In the genomic region with DNA sequence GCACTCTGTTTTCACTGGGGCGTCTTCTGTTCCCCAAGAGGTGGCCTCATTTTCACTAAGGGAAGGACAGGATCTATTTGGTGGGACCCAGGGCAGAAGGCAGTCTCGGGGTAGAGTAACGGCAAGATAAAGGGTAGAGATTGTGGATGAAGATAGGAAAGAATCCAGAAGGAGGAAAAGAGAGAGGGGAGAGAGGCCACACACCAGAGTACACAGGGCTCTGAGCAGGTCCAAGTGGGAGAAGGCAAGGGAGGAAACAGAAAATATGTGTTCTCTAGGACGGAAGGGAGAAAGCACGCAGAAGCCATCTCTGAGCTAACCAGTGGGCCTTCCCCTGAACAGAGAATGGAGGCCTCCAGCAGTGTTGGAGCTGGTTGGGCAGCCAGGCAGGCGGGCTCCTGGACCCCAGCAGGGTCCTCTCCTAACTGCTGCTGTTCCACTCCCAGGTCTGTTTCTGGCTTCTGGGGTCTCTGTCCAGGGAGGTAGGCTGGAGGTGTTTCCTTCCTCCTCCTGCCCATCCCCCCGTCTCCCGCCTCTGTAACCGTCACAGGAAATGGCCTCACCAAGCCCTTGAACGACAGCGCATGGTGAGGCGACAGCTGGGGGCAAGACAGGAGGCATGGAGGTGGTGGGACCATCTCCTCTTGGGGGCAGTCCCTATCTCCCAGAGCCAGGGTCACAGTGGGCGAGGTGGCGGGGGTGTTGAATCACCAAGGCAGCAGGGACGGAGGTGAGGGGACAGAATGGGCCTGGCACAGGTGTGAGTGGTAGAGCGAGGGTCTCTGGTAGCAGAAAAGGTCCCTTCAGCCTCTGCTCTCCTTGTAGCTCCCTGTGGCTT, we compare ENCODE assay signal across 1 cellular context.
TF ChIP-seq lines count a peak whose summit lies in the region.

No MANE protein-coding gene starts in this region.

TF ChIP-seq in K562, 482 proteins besides CTCF, POLR2A, EP300 and RAD21 (continued from another document and continues in another):
- TF ChIP-seq, protein P1, sequence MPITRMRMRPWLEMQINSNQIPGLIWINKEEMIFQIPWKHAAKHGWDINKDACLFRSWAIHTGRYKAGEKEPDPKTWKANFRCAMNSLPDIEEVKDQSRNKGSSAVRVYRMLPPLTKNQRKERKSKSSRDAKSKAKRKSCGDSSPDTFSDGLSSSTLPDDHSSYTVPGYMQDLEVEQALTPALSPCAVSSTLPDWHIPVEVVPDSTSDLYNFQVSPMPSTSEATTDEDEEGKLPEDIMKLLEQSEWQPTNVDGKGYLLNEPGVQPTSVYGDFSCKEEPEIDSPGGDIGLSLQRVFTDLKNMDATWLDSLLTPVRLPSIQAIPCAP (CRISPR knock-in tag; IDR thresholded peaks at IDR 0.05; ENCODE audit: borderline replicate concordance): peak; percentile 81; the same call in 1 of the 2 replicates
- TF ChIP-seq, protein P2, sequence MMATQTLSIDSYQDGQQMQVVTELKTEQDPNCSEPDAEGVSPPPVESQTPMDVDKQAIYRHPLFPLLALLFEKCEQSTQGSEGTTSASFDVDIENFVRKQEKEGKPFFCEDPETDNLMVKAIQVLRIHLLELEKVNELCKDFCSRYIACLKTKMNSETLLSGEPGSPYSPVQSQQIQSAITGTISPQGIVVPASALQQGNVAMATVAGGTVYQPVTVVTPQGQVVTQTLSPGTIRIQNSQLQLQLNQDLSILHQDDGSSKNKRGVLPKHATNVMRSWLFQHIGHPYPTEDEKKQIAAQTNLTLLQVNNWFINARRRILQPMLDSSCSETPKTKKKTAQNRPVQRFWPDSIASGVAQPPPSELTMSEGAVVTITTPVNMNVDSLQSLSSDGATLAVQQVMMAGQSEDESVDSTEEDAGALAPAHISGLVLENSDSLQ (IDR thresholded peaks at IDR 0.05): peak; percentile 77
- TF ChIP-seq CCNT2 (IDR thresholded peaks at IDR 0.05; ENCODE audit: borderline replicate concordance, extremely low read depth, insufficient read length, low read depth, low read length): peak; percentile 16
- TF ChIP-seq PTBP1 (IDR thresholded peaks at IDR 0.05; ENCODE audit: low read depth, low read length): peak; percentile 24; the same call in 1 of the 2 replicates
- TF ChIP-seq, protein P3, sequence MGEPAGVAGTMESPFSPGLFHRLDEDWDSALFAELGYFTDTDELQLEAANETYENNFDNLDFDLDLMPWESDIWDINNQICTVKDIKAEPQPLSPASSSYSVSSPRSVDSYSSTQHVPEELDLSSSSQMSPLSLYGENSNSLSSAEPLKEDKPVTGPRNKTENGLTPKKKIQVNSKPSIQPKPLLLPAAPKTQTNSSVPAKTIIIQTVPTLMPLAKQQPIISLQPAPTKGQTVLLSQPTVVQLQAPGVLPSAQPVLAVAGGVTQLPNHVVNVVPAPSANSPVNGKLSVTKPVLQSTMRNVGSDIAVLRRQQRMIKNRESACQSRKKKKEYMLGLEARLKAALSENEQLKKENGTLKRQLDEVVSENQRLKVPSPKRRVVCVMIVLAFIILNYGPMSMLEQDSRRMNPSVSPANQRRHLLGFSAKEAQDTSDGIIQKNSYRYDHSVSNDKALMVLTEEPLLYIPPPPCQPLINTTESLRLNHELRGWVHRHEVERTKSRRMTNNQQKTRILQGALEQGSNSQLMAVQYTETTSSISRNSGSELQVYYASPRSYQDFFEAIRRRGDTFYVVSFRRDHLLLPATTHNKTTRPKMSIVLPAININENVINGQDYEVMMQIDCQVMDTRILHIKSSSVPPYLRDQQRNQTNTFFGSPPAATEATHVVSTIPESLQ (CRISPR knock-in tag; IDR thresholded peaks at IDR 0.05): no peak
- TF ChIP-seq, protein P4, sequence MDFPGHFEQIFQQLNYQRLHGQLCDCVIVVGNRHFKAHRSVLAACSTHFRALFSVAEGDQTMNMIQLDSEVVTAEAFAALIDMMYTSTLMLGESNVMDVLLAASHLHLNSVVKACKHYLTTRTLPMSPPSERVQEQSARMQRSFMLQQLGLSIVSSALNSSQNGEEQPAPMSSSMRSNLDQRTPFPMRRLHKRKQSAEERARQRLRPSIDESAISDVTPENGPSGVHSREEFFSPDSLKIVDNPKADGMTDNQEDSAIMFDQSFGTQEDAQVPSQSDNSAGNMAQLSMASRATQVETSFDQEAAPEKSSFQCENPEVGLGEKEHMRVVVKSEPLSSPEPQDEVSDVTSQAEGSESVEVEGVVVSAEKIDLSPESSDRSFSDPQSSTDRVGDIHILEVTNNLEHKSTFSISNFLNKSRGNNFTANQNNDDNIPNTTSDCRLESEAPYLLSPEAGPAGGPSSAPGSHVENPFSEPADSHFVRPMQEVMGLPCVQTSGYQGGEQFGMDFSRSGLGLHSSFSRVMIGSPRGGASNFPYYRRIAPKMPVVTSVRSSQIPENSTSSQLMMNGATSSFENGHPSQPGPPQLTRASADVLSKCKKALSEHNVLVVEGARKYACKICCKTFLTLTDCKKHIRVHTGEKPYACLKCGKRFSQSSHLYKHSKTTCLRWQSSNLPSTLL (IDR thresholded peaks at IDR 0.05): peak; percentile 64; the same call in 1 of the 2 replicates
- TF ChIP-seq, protein P5, sequence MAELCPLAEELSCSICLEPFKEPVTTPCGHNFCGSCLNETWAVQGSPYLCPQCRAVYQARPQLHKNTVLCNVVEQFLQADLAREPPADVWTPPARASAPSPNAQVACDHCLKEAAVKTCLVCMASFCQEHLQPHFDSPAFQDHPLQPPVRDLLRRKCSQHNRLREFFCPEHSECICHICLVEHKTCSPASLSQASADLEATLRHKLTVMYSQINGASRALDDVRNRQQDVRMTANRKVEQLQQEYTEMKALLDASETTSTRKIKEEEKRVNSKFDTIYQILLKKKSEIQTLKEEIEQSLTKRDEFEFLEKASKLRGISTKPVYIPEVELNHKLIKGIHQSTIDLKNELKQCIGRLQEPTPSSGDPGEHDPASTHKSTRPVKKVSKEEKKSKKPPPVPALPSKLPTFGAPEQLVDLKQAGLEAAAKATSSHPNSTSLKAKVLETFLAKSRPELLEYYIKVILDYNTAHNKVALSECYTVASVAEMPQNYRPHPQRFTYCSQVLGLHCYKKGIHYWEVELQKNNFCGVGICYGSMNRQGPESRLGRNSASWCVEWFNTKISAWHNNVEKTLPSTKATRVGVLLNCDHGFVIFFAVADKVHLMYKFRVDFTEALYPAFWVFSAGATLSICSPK (IDR thresholded peaks at IDR 0.05; ENCODE audit: borderline replicate concordance): 0 out of 2 replicates have a peak, but pooled peaks have one; percentile 35
- TF ChIP-seq PTRF (tag; IDR thresholded peaks at IDR 0.05): peak; percentile 35; the same call in 1 of the 2 replicates
- TF ChIP-seq, protein P6, sequence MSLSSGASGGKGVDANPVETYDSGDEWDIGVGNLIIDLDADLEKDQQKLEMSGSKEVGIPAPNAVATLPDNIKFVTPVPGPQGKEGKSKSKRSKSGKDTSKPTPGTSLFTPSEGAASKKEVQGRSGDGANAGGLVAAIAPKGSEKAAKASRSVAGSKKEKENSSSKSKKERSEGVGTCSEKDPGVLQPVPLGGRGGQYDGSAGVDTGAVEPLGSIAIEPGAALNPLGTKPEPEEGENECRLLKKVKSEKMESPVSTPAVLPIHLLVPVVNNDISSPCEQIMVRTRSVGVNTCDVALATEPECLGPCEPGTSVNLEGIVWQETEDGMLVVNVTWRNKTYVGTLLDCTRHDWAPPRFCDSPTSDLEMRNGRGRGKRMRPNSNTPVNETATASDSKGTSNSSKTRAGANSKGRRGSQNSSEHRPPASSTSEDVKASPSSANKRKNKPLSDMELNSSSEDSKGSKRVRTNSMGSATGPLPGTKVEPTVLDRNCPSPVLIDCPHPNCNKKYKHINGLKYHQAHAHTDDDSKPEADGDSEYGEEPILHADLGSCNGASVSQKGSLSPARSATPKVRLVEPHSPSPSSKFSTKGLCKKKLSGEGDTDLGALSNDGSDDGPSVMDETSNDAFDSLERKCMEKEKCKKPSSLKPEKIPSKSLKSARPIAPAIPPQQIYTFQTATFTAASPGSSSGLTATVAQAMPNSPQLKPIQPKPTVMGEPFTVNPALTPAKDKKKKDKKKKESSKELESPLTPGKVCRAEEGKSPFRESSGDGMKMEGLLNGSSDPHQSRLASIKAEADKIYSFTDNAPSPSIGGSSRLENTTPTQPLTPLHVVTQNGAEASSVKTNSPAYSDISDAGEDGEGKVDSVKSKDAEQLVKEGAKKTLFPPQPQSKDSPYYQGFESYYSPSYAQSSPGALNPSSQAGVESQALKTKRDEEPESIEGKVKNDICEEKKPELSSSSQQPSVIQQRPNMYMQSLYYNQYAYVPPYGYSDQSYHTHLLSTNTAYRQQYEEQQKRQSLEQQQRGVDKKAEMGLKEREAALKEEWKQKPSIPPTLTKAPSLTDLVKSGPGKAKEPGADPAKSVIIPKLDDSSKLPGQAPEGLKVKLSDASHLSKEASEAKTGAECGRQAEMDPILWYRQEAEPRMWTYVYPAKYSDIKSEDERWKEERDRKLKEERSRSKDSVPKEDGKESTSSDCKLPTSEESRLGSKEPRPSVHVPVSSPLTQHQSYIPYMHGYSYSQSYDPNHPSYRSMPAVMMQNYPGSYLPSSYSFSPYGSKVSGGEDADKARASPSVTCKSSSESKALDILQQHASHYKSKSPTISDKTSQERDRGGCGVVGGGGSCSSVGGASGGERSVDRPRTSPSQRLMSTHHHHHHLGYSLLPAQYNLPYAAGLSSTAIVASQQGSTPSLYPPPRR (CRISPR knock-in tag; IDR thresholded peaks at IDR 0.05; ENCODE audit: borderline replicate concordance): no peak
- TF ChIP-seq ZNF79 (CRISPR knock-in tag; IDR thresholded peaks at IDR 0.05; ENCODE audit: low read depth): peak; percentile 6; the same call in 1 of the 2 replicates
- 0 out of 2 replicates have a peak, but pooled peaks have one; percentile 46 for TF ChIP-seq SMARCC2 (IDR thresholded peaks at IDR 0.05; ENCODE audit: low read depth)
- TF ChIP-seq, protein P7, sequence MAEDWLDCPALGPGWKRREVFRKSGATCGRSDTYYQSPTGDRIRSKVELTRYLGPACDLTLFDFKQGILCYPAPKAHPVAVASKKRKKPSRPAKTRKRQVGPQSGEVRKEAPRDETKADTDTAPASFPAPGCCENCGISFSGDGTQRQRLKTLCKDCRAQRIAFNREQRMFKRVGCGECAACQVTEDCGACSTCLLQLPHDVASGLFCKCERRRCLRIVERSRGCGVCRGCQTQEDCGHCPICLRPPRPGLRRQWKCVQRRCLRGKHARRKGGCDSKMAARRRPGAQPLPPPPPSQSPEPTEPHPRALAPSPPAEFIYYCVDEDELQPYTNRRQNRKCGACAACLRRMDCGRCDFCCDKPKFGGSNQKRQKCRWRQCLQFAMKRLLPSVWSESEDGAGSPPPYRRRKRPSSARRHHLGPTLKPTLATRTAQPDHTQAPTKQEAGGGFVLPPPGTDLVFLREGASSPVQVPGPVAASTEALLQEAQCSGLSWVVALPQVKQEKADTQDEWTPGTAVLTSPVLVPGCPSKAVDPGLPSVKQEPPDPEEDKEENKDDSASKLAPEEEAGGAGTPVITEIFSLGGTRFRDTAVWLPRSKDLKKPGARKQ (CRISPR knock-in tag; IDR thresholded peaks at IDR 0.05): no peak
- TF ChIP-seq, protein P8, sequence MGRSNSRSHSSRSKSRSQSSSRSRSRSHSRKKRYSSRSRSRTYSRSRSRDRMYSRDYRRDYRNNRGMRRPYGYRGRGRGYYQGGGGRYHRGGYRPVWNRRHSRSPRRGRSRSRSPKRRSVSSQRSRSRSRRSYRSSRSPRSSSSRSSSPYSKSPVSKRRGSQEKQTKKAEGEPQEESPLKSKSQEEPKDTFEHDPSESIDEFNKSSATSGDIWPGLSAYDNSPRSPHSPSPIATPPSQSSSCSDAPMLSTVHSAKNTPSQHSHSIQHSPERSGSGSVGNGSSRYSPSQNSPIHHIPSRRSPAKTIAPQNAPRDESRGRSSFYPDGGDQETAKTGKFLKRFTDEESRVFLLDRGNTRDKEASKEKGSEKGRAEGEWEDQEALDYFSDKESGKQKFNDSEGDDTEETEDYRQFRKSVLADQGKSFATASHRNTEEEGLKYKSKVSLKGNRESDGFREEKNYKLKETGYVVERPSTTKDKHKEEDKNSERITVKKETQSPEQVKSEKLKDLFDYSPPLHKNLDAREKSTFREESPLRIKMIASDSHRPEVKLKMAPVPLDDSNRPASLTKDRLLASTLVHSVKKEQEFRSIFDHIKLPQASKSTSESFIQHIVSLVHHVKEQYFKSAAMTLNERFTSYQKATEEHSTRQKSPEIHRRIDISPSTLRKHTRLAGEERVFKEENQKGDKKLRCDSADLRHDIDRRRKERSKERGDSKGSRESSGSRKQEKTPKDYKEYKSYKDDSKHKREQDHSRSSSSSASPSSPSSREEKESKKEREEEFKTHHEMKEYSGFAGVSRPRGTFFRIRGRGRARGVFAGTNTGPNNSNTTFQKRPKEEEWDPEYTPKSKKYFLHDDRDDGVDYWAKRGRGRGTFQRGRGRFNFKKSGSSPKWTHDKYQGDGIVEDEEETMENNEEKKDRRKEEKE (IDR thresholded peaks at IDR 0.05; ENCODE audit: borderline replicate concordance in 1 of 2, control insufficient read depth in 1 of 2, low read depth in 2 of 2, low read length in 1 of 2): no peak
- TF ChIP-seq ZNF699 (CRISPR knock-in tag; IDR thresholded peaks at IDR 0.05; ENCODE audit: insufficient replicate concordance): no peak
- TF ChIP-seq, protein P9, sequence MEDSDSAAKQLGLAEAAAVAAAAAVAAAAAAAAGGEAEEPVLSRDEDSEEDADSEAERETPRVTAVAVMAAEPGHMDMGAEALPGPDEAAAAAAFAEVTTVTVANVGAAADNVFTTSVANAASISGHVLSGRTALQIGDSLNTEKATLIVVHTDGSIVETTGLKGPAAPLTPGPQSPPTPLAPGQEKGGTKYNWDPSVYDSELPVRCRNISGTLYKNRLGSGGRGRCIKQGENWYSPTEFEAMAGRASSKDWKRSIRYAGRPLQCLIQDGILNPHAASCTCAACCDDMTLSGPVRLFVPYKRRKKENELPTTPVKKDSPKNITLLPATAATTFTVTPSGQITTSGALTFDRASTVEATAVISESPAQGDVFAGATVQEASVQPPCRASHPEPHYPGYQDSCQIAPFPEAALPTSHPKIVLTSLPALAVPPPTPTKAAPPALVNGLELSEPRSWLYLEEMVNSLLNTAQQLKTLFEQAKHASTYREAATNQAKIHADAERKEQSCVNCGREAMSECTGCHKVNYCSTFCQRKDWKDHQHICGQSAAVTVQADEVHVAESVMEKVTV (CRISPR knock-in tag; IDR thresholded peaks at IDR 0.05): no peak
- 0 out of 2 replicates have a peak, but pooled peaks have one; percentile 70 for TF ChIP-seq DPF2 (IDR thresholded peaks at IDR 0.05)
- no peak for TF ChIP-seq KAT8 (IDR thresholded peaks at IDR 0.05; ENCODE audit: low read depth)
- peak; percentile 46; the same call in 1 of the 2 replicates for TF ChIP-seq ZNF583 (CRISPR knock-in tag; IDR thresholded peaks at IDR 0.05)
- TF ChIP-seq BMI1 (IDR thresholded peaks at IDR 0.05; ENCODE audit: low read length): no peak
- peak; percentile 9; the same call in 1 of the 2 replicates for TF ChIP-seq KLF6 (CRISPR knock-in tag; IDR thresholded peaks at IDR 0.05; ENCODE audit: borderline replicate concordance)
- no peak for TF ChIP-seq SMAD2 (IDR thresholded peaks at IDR 0.05; ENCODE audit: low read depth, low read length)
- no peak for TF ChIP-seq ZNF274 (IDR thresholded peaks at IDR 0.05; ENCODE audit: borderline replicate concordance, low read depth, low read length)
